10 cellular contexts compared by ENCODE assay signal in the genomic region with DNA sequence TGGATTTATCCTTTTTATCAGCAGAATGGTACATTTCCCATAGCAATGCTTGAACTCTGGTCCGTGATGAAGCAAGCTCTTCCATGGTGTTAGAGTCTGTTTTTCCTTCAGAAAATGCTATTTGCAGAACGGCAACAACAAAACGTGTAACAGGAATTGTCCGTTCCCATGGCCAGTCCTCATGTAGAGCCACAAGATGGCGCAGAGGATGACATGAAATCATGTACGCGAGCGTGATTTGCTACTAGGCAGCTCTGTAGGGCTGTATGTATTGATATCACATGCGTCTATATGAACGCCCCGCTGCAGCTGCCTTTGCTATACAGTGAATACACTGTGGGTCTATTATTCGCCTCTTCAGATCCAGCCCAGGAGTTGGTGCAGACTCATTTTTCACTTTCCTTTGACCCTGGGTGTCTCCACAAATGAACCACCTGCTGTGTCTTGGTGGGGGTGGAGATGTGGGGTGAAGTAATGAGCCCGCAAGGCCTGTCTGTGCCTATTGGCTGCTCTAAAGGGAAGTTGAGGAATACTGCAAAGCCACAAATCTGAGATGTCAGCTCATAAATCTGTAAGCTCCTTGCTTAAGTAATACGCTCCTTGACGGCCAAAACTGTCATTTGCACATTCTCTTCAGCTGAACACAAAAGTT.
DNase-seq lines count a peak whose midpoint lies in the region; ATAC-seq and TF ChIP-seq lines count a peak whose summit lies in the region.
"Had no signal": no experiment of that assay in that cellular context is flagged by ENCODE, and none has a peak within 500 bp of the region (broad histone marks: within the 10 kb centered on the region; RNA-seq: fewer than 3 reads in every experiment).

No MANE protein-coding gene starts in this region.

- DNase-seq in GF-D8 (lab: John Stamatoyannopoulos, UW) (peak; percentile 70), SIG-M5 (lab: John Stamatoyannopoulos, UW) (peak; percentile 63), hepatic stellate cell (ENCODE audit: low spot score) (peak; percentile 33), DMS153 (lab: John Stamatoyannopoulos, UW) (no peak)
- DNase-seq: NCI-H2171 treated with DMSO at 0.1 percent for 48 hours had no signal

- ATAC-seq in GM18867 (IDR thresholded peaks at IDR 0.05; ENCODE audit: unreplicated experiment) (no peak), HG03139 (IDR thresholded peaks at IDR 0.05; ENCODE audit: unreplicated experiment) (no peak), GM21515 (IDR thresholded peaks at IDR 0.05; ENCODE audit: unreplicated experiment) (no peak)
- ATAC-seq: activated naive CD4-positive, alpha-beta T cell treated with anti-CD3 and anti-CD28 coated beads, Interleukin-2, amount 50 U/mL, for 72 hours had no signal

- peak; percentile 74 for TF ChIP-seq CTCF in LNCAP (IDR thresholded peaks at IDR 0.05)
